ENCODE assay signal across 2 cellular contexts in genomic region chr1:220299337-220299736, GRCh38.
TF ChIP-seq lines count a peak whose summit lies in the region.

No MANE protein-coding gene starts in this region.

TF ChIP-seq in HEK293T, 16 proteins besides CTCF, POLR2A, EP300 and RAD21:
- TF ChIP-seq, protein P1, sequence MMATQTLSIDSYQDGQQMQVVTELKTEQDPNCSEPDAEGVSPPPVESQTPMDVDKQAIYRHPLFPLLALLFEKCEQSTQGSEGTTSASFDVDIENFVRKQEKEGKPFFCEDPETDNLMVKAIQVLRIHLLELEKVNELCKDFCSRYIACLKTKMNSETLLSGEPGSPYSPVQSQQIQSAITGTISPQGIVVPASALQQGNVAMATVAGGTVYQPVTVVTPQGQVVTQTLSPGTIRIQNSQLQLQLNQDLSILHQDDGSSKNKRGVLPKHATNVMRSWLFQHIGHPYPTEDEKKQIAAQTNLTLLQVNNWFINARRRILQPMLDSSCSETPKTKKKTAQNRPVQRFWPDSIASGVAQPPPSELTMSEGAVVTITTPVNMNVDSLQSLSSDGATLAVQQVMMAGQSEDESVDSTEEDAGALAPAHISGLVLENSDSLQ (IDR thresholded peaks at IDR 0.05): peak; percentile 65
- TF ChIP-seq SUZ12 (IDR thresholded peaks at IDR 0.05): no peak

TF ChIP-seq in H1, 55 proteins besides CTCF, POLR2A, EP300 and RAD21:
- TF ChIP-seq EGR1 (IDR thresholded peaks at IDR 0.05; ENCODE audit: borderline replicate concordance, low read depth, low read length): no peak
